Comparison of ENCODE assay signal across 20 cellular contexts in genomic region chr10:102208311-102209035, GRCh38. TPM values are rescaled to one million over a fixed set of nuclear protein-coding genes. Genes with fewer than 3 reads are reported as not detected.
A peak's percentile ranks its signal among the peaks of the same experiment; 100 is the strongest.
DNase-seq lines count a peak whose midpoint lies in the region; ATAC-seq, FAIRE-seq and TF ChIP-seq lines count a peak whose summit lies in the region.
"Had no signal": no experiment of that assay in that cellular context is flagged by ENCODE, and none has a peak within 500 bp of the region (broad histone marks: within the 10 kb centered on the region; RNA-seq: fewer than 3 reads in every experiment).

No MANE protein-coding gene starts in this region.

- DNase-seq in AG04450 (ENCODE audit: low read depth, low spot score) (no peak), LNCaP clone FGC (ENCODE audit: low read depth) (peak; percentile 26), adrenal gland (peak in 5 of 7 donors; percentile 43 to 80 (median 53)), right cardiac atrium (peak in 1 of 3 donors; percentile 60), T-cell (no peak), urothelium cell line (ENCODE audit: low spot score) (no peak), thyroid gland (no peak)
- DNase-seq: activated CD4-positive, alpha-beta T cell treated with anti-CD3 and anti-CD28 coated beads for 36 hours; amygdala; DND-41; effector memory CD8-positive, alpha-beta T cell; hypothalamus; PC-9; upper lobe of left lung had no signal

- H3K4me3 ChIP-seq in AG04450 (ENCODE audit: low read depth, low read length) (no peak overlapping the region), LNCaP clone FGC (ENCODE audit: low read depth, low read length) (no peak overlapping the region), adrenal gland (no peak overlapping the region), right cardiac atrium (ENCODE audit: low read length) (no peak overlapping the region), thyroid gland (replicated peaks in 1 of 3) (no peak overlapping the region)
- H3K4me3 ChIP-seq: PC-9, upper lobe of left lung had no signal

- H3K27me3 Mint-ChIP-seq in T-cell, result peaks cover 0 to 2% of the 10 kb centered on the region in 2 donors

- WGBS in adrenal gland, 4 donors, result 19 to 34% (median 31%) methylated on average over 5 of the region's 5 CpGs
- 15% methylated on average over 5 of the region's 5 CpGs for WGBS in right cardiac atrium
- WGBS in thyroid gland, 2 donors, result 27 to 48% methylated on average over 5 of the region's 5 CpGs

- no peaks in the 10 kb centered on the region for H3K36me3 Mint-ChIP-seq in T-cell

- ATAC-seq in right cardiac atrium (peak; percentile 66 to 70), T-cell (replicated peaks in 1 of 4) (no peak), GM21528 (IDR thresholded peaks at IDR 0.05; ENCODE audit: low FRiP score, unreplicated experiment) (no peak)
- ATAC-seq: activated CD4-positive, alpha-beta T cell treated with anti-CD3 and anti-CD28 coated beads for 36 hours; effector memory CD8-positive, alpha-beta T cell; sciatic nerve had no signal

- no peak for TF ChIP-seq POLR2A in adrenal gland (IDR thresholded peaks at IDR 0.05)
- TF ChIP-seq POLR2A in thyroid gland (IDR thresholded peaks at IDR 0.05), result no peak

- CTCF ChIA-PET in AG04450 (lab: Charles Lee), result interaction anchor here (0.7 to 1.5 kb wide), 4 partner anchors 22 to 270 kb away, joined by 3 to 6 read pairs (median 3); no protein-coding TSS in a partner anchor
- CTCF ChIA-PET in T-cell (lab: Charles Lee), result interaction anchor here in 1 of 2 donors (0.7 kb wide), 1 partner anchor 144 kb away, joined by 3 read pairs; no protein-coding TSS in a partner anchor

- no peak overlapping the region for H3K27ac Mint-ChIP-seq in T-cell
- H3K27ac Mint-ChIP-seq: activated CD4-positive, alpha-beta T cell treated with anti-CD3 and anti-CD28 coated beads for 36 hours; effector memory CD8-positive, alpha-beta T cell; IgD-negative memory B cell; stimulated activated naive CD8-positive, alpha-beta T cell treated with anti-CD3 and anti-CD28 coated beads, Interleukin-15, Interleukin-2, amounts not matched to agents 100 ng/mL and 50 ng/mL, for 24 hours had no signal

- H3K4me1 Mint-ChIP-seq in T-cell, result no peaks in the 10 kb centered on the region
- H3K4me1 Mint-ChIP-seq: activated CD4-positive, alpha-beta T cell treated with anti-CD3 and anti-CD28 coated beads for 36 hours; central memory CD8-positive, alpha-beta T cell had no signal

- H3K9me3 ChIP-seq in AG04450 (ENCODE audit: control insufficient read depth, insufficient read depth, low read length) (peaks cover 10% of the 10 kb centered on the region), adrenal gland (replicated peaks in 1 of 3) (no peaks in the 10 kb centered on the region), right cardiac atrium (ENCODE audit: control insufficient read depth, low read length) (peaks cover 2% of the 10 kb centered on the region), thyroid gland (no peaks in the 10 kb centered on the region)

- POLR2A ChIA-PET in AG04450 (lab: Yijun Ruan, JAX), result interaction anchor here (0.6 kb wide), 1 partner anchor 242 kb away, joined by 3 read pairs; no protein-coding TSS in a partner anchor
- POLR2A ChIA-PET in T-cell (lab: Charles Lee), result interaction anchor here in 1 of 2 donors (0.6 to 0.7 kb wide), 3 partner anchors 100 to 554 kb away, joined by 3 read pairs; no protein-coding TSS in a partner anchor

- peaks cover 0 to 4% (median 2%) of the 10 kb centered on the region in 3 donors for H3K9me3 Mint-ChIP-seq in T-cell
- H3K9me3 Mint-ChIP-seq: central memory CD8-positive, alpha-beta T cell; effector memory CD8-positive, alpha-beta T cell had no signal

- no peak overlapping the region for H3K4me3 Mint-ChIP-seq in T-cell
- H3K4me3 Mint-ChIP-seq: activated CD4-positive, alpha-beta T cell treated with anti-CD3 and anti-CD28 coated beads for 36 hours; central memory CD8-positive, alpha-beta T cell; effector memory CD8-positive, alpha-beta T cell; IgD-negative memory B cell; stimulated activated naive CD8-positive, alpha-beta T cell treated with anti-CD3 and anti-CD28 coated beads, Interleukin-15, Interleukin-2, amounts not matched to agents 100 ng/mL and 50 ng/mL, for 24 hours had no signal

- H3K27me3 ChIP-seq in AG04450 (ENCODE audit: control insufficient read depth, insufficient read depth, low read length), result peaks cover 4% of the 10 kb centered on the region
- H3K27me3 ChIP-seq in adrenal gland, result no peaks in the 10 kb centered on the region
- H3K27me3 ChIP-seq in right cardiac atrium (ENCODE audit: control insufficient read depth, insufficient read depth), result no peaks in the 10 kb centered on the region
- no peaks in the 10 kb centered on the region for H3K27me3 ChIP-seq in thyroid gland
- H3K27me3 ChIP-seq: upper lobe of left lung had no signal

- intact Hi-C loops in adrenal gland (cut with DNase I) (no loop called here), right cardiac atrium (cut with DNase I) (no loop called here), thyroid gland (cut with DNase I) (no loop called here)

- FAIRE-seq in urothelium cell line (lab: Jason Lieb, UNC), result no peak
- FAIRE-seq: H1 had no signal

- H3K36me3 ChIP-seq in adrenal gland (replicated peaks in 1 of 2) (no peaks in the 10 kb centered on the region), thyroid gland (no peaks in the 10 kb centered on the region)
- H3K36me3 ChIP-seq: upper lobe of left lung had no signal

- H3K27ac ChIP-seq in AG04450 (ENCODE audit: low read depth, low read length), result peak overlapping the region; percentile 21
- H3K27ac ChIP-seq in adrenal gland, result peak overlapping the region in 1 of 5 donors; percentile 42
- peak overlapping the region; percentile 53 for H3K27ac ChIP-seq in right cardiac atrium (ENCODE audit: low read length)
- H3K27ac ChIP-seq in thyroid gland, result no peak overlapping the region
- H3K27ac ChIP-seq: PC-9, upper lobe of left lung had no signal

- TF ChIP-seq CTCF in AG04450 (IDR thresholded peaks at IDR 0.05; ENCODE audit: low read depth, low read length) (no peak), LNCaP clone FGC (IDR thresholded peaks at IDR 0.05; ENCODE audit: control insufficient read depth, extremely low read depth, insufficient read depth) (no peak), adrenal gland (IDR thresholded peaks at IDR 0.05) (no peak), thyroid gland (IDR thresholded peaks at IDR 0.05) (no peak)

- peaks cover 0 to 13% of the 10 kb centered on the region in 2 donors for H3K4me1 ChIP-seq in adrenal gland (replicated peaks in 1 of 2)
- H3K4me1 ChIP-seq in right cardiac atrium (ENCODE audit: control insufficient read depth, insufficient read depth, low read length), result peaks cover 4% of the 10 kb centered on the region
- H3K4me1 ChIP-seq in thyroid gland, result peaks cover 0 to 5% of the 10 kb centered on the region in 2 donors

RNA-seq across cellular contexts. Expression of gene ELOVL3, which starts 17.6 kb away (rescaled TPM):
- polyA plus RNA-seq in AG04450 (2011; rRNA removed) (0.16 and 0.27 TPM in 2 replicates), adrenal gland (1 to 10 TPM in 2 of 3 donors, not detected in 1; 1.1 to 2.4 TPM), right cardiac atrium (0.18 TPM)
- not detected in 2 replicates for polyA minus RNA-seq in AG04450 (2011; rRNA and poly(A)+ RNA removed)
- total RNA-seq in adrenal gland (1 to 10 TPM in 2 of 8 donors, under 1 TPM in 5, not detected in 1; 0.35 to 1.9 (median 0.61) TPM), right cardiac atrium (under 1 TPM; 0.17 to 0.56 (median 0.32) TPM), T-cell (not detected), thyroid gland (not detected)
- total RNA-seq: H1, sciatic nerve had no signal
- polyA plus RNA-seq: IgD-negative memory B cell had no signal

RNA-seq across cellular contexts. Expression of gene PITX3, which starts 32.8 kb away (rescaled TPM):
- not detected in 2 replicates for polyA plus RNA-seq in AG04450 (2011; rRNA removed)
- not detected in 2 replicates for polyA minus RNA-seq in AG04450 (2011; rRNA and poly(A)+ RNA removed)
- total RNA-seq in adrenal gland, result 1 to 10 TPM in 1 of 8 donors, under 1 TPM in 1, not detected in 6; 0.69 to 5.2 TPM
- not detected for polyA plus RNA-seq in adrenal gland
- total RNA-seq in right cardiac atrium, result under 1 TPM; 0.25 to 0.82 (median 0.29) TPM
- polyA plus RNA-seq in right cardiac atrium, result 0.52 TPM
- not detected for total RNA-seq in T-cell
- under 1 TPM in 1 of 4 donors, not detected in 3; 0.45 TPM for total RNA-seq in thyroid gland
- total RNA-seq: PC-9, sciatic nerve had no signal
- polyA plus RNA-seq: IgD-negative memory B cell had no signal

RNA-seq across cellular contexts. Expression of gene GBF1, which starts 36.9 kb away (rescaled TPM):
- polyA plus RNA-seq in AG04450 (2011; rRNA removed), result 31.9 and 43.8 TPM in 2 replicates
- 93.0 and 115 TPM in 2 replicates for polyA minus RNA-seq in AG04450 (2011; rRNA and poly(A)+ RNA removed)
- 10 to 100 TPM; 35.4 to 46.1 (median 41.2) TPM for total RNA-seq in adrenal gland
- polyA plus RNA-seq in adrenal gland, result 10 to 100 TPM; 16.4 to 35.1 (median 20.6) TPM
- total RNA-seq in right cardiac atrium, result 10 to 100 TPM; 34.9 to 43.3 (median 36.9) TPM
- 17.2 TPM for polyA plus RNA-seq in right cardiac atrium
- 10 to 100 TPM; 37.2 to 41.1 (median 38.7) TPM for total RNA-seq in T-cell
- 10 to 100 TPM; 34.0 to 68.3 (median 53.5) TPM for total RNA-seq in thyroid gland

RNA-seq across cellular contexts. Expression of gene NOLC1, which starts 56.3 kb away (rescaled TPM):
- polyA plus RNA-seq in AG04450 (2011; rRNA removed), result 60.9 and 80.8 TPM in 2 replicates
- 46.1 and 47.3 TPM in 2 replicates for polyA minus RNA-seq in AG04450 (2011; rRNA and poly(A)+ RNA removed)
- total RNA-seq in adrenal gland, result 10 to 100 TPM; 26.2 to 59.4 (median 32.8) TPM
- polyA plus RNA-seq in adrenal gland, result 100 to 1,000 TPM in 1 of 3 donors, 10 to 100 TPM in 2; 18.6 to 111 (median 21.6) TPM
- 10 to 100 TPM; 28.8 to 38.0 (median 31.7) TPM for total RNA-seq in right cardiac atrium
- 18.4 TPM for polyA plus RNA-seq in right cardiac atrium
- 10 to 100 TPM; 40.7 to 69.8 (median 62.4) TPM for total RNA-seq in T-cell
- 10 to 100 TPM; 52.7 to 80.8 (median 65.1) TPM for total RNA-seq in thyroid gland

Comparison
In these comparisons a context has a peak if more than half of its experiments do, and no peak if none do; other contexts are left out.
1. DNase-seq: peak in LNCaP clone FGC (single experiment) and adrenal gland (5 of 7); none in AG04450 (single experiment), T-cell (0 of 34), urothelium cell line (single experiment) and thyroid gland (0 of 2).
2. H3K27ac ChIP-seq: peak in AG04450 (single experiment) and right cardiac atrium (single experiment); none in thyroid gland (0 of 3).
3. ATAC-seq: peak in right cardiac atrium (2 of 2); none in T-cell (0 of 4) and GM21528 (single experiment).